Comparison of ENCODE assay signal across 1 cellular context in genomic region chr16:4944333-4945281, GRCh38.
TF ChIP-seq lines count a peak whose summit lies in the region.

No MANE protein-coding gene starts in this region.

TF ChIP-seq in HepG2, 621 proteins besides CTCF, POLR2A, EP300 and RAD21 (continued from another document and continues in another):
- peak; percentile 100 for TF ChIP-seq JUN (CRISPR knock-in tag; IDR thresholded peaks at IDR 0.05)
- TF ChIP-seq CBX2 (IDR thresholded peaks at IDR 0.05; ENCODE audit: low read depth, low read length), result no peak
- TF ChIP-seq CBX2 (CRISPR knock-in tag; IDR thresholded peaks at IDR 0.05; ENCODE audit: low read depth), result no peak; the same call in 1 of the 2 replicates
- peak; percentile 78; the same call in 1 of the 2 replicates for TF ChIP-seq ZNF609 (CRISPR knock-in tag; IDR thresholded peaks at IDR 0.05; ENCODE audit: borderline replicate concordance)
- peak; percentile 83 for TF ChIP-seq KDM3A (CRISPR knock-in tag; IDR thresholded peaks at IDR 0.05; ENCODE audit: low read depth)
- 0 out of 2 replicates have a peak, but pooled peaks have one; percentile 22 for TF ChIP-seq MEIS1 (CRISPR knock-in tag; IDR thresholded peaks at IDR 0.05; ENCODE audit: borderline replicate concordance)
- no peak for TF ChIP-seq GMEB1 (CRISPR knock-in tag; IDR thresholded peaks at IDR 0.05; ENCODE audit: borderline replicate concordance)
- TF ChIP-seq KDM2A (CRISPR knock-in tag; IDR thresholded peaks at IDR 0.05; ENCODE audit: borderline replicate concordance, low read depth), result peak; percentile 90; the same call in 1 of the 2 replicates
- TF ChIP-seq MIER2 (CRISPR knock-in tag; IDR thresholded peaks at IDR 0.05), result no peak
- TF ChIP-seq ZNF850 (CRISPR knock-in tag; conservative IDR thresholded peaks at IDR 0.05), result no peak
- TF ChIP-seq ZNF337 (CRISPR knock-in tag; IDR thresholded peaks at IDR 0.05; ENCODE audit: borderline replicate concordance, low read depth), result no peak
- no peak for TF ChIP-seq ZKSCAN1 (IDR thresholded peaks at IDR 0.05; ENCODE audit: low read length)
- TF ChIP-seq ZNF691 (CRISPR knock-in tag; IDR thresholded peaks at IDR 0.05; ENCODE audit: borderline replicate concordance, low read depth), result peak; percentile 68; the same call in 1 of the 2 replicates
- TF ChIP-seq ZNF781 (CRISPR knock-in tag; IDR thresholded peaks at IDR 0.05; ENCODE audit: borderline replicate concordance, not compliant biosample characterization), result no peak
- no peak for TF ChIP-seq ZNF605 (CRISPR knock-in tag; IDR thresholded peaks at IDR 0.05)
- TF ChIP-seq AFF4 (CRISPR knock-in tag; IDR thresholded peaks at IDR 0.05), result no peak
- TF ChIP-seq TBP (CRISPR knock-in tag; IDR thresholded peaks at IDR 0.05), result no peak
- no peak for TF ChIP-seq PBX3 (CRISPR knock-in tag; IDR thresholded peaks at IDR 0.05; ENCODE audit: borderline replicate concordance)
- peak; percentile 95 for TF ChIP-seq MIER3 (CRISPR knock-in tag; IDR thresholded peaks at IDR 0.05; ENCODE audit: borderline replicate concordance)
- TF ChIP-seq KDM5B (CRISPR knock-in tag; IDR thresholded peaks at IDR 0.05; ENCODE audit: borderline replicate concordance), result no peak; the same call in 1 of the 2 replicates
- TF ChIP-seq ZBTB42 (CRISPR knock-in tag; IDR thresholded peaks at IDR 0.05), result no peak
- TF ChIP-seq ZIK1 (CRISPR knock-in tag; IDR thresholded peaks at IDR 0.05; ENCODE audit: borderline replicate concordance, low read depth), result no peak; the same call in 1 of the 2 replicates
- no peak for TF ChIP-seq ZNF230 (CRISPR knock-in tag; IDR thresholded peaks at IDR 0.05)
- TF ChIP-seq PBX2 (CRISPR knock-in tag; IDR thresholded peaks at IDR 0.05), result no peak
- TF ChIP-seq ZNF274 (CRISPR knock-in tag; IDR thresholded peaks at IDR 0.05), result no peak
- TF ChIP-seq ZNF784 (CRISPR knock-in tag; IDR thresholded peaks at IDR 0.05; ENCODE audit: borderline replicate concordance), result no peak
- TF ChIP-seq CREBL2 (CRISPR knock-in tag; IDR thresholded peaks at IDR 0.05; ENCODE audit: borderline replicate concordance), result no peak
- peak; percentile 89 for TF ChIP-seq IRF9 (CRISPR knock-in tag; IDR thresholded peaks at IDR 0.05; ENCODE audit: borderline replicate concordance)
- TF ChIP-seq FOXC1 (CRISPR knock-in tag; IDR thresholded peaks at IDR 0.05; ENCODE audit: borderline replicate concordance), result 0 out of 2 replicates have a peak, but pooled peaks have one; percentile 32
- TF ChIP-seq ZNF792 (CRISPR knock-in tag; IDR thresholded peaks at IDR 0.05), result peak; percentile 79
- TF ChIP-seq ZBTB8A (CRISPR knock-in tag; IDR thresholded peaks at IDR 0.05; ENCODE audit: borderline replicate concordance, low read depth), result no peak
- TF ChIP-seq THYN1 (CRISPR knock-in tag; IDR thresholded peaks at IDR 0.05; ENCODE audit: borderline replicate concordance, low read depth), result no peak
- no peak; the same call in 1 of the 2 replicates for TF ChIP-seq ZNF503 (CRISPR knock-in tag; IDR thresholded peaks at IDR 0.05)
- no peak for TF ChIP-seq ZBTB3 (CRISPR knock-in tag; IDR thresholded peaks at IDR 0.05; ENCODE audit: borderline replicate concordance, low read depth)
- TF ChIP-seq STAG1 (CRISPR knock-in tag; IDR thresholded peaks at IDR 0.05), result no peak; the same call in 1 of the 2 replicates
